8 cellular contexts compared by ENCODE assay signal in genomic region chr3:29683306-29683993, GRCh38.
A peak's percentile ranks its signal among the peaks of the same experiment; 100 is the strongest.
DNase-seq lines count a peak whose midpoint lies in the region; TF ChIP-seq lines count a peak whose summit lies in the region.

No MANE protein-coding gene starts in this region.

- POLR2A ChIA-PET in HEK293 (lab: Yijun Ruan, JAX), result no interaction called here
- POLR2A ChIA-PET in PC-9 (lab: Charles Lee; ENCODE audit: unreplicated experiment), result interaction anchor here (0.6 kb wide), 1 partner anchor 345 kb away, joined by 10 read pairs; no protein-coding TSS in a partner anchor

- DNase-seq in EL (peak; percentile 58), PC-9 (peak in 1 of 2 experiments; percentile 17), left ventricle myocardium inferior (no peak), vagina (ENCODE audit: extremely low spot score in 2 of 2) (no peak), NCI-H146 (lab: John Stamatoyannopoulos, UW) (no peak), H7 (no peak), UCSD-AML1 (lab: John Stamatoyannopoulos, UW; ENCODE audit: unreplicated experiment) (no peak)

- H3K4me1 ChIP-seq in HEK293 (ENCODE audit: control insufficient read depth, insufficient read depth, low read length) (peaks cover 4% of the 10 kb centered on the region; the same call in 1 of the 2 replicates), PC-9 (replicated peaks; ENCODE audit: insufficient read depth) (peaks cover 12% of the 10 kb centered on the region), left ventricle myocardium inferior (peaks cover 39% of the 10 kb centered on the region), vagina (peaks cover 15% of the 10 kb centered on the region)

- H3K27me3 ChIP-seq in PC-9 (ENCODE audit: insufficient read depth, low read depth) (no peaks in the 10 kb centered on the region), left ventricle myocardium inferior (ENCODE audit: low read depth) (no peaks in the 10 kb centered on the region), vagina (no peaks in the 10 kb centered on the region), H7 (ENCODE audit: control insufficient read depth, insufficient read depth, low read length) (no peaks in the 10 kb centered on the region)

- H3K79me2 ChIP-seq in PC-9 (ENCODE audit: low read depth), result no peaks in the 10 kb centered on the region

- no peak for TF ChIP-seq CTCF in HEK293 (tag by site-specific recombination; IDR thresholded peaks at IDR 0.05)
- no peak for TF ChIP-seq CTCF in PC-9 (conservative IDR thresholded peaks at IDR 0.05)
- TF ChIP-seq CTCF in left ventricle myocardium inferior (IDR thresholded peaks at IDR 0.05; ENCODE audit: borderline replicate concordance), result no peak
- no peak for TF ChIP-seq CTCF in vagina (IDR thresholded peaks at IDR 0.05)

- H3K36me3 ChIP-seq in HEK293 (ENCODE audit: control insufficient read depth in 2 of 2, insufficient read depth in 1 of 2, low read length in 2 of 2), result no peaks in the 10 kb centered on the region
- H3K36me3 ChIP-seq in PC-9 (ENCODE audit: low read depth), result no peaks in the 10 kb centered on the region
- no peaks in the 10 kb centered on the region for H3K36me3 ChIP-seq in left ventricle myocardium inferior
- H3K36me3 ChIP-seq in vagina, result no peaks in the 10 kb centered on the region
- no peaks in the 10 kb centered on the region for H3K36me3 ChIP-seq in H7 (replicated peaks; ENCODE audit: control insufficient read depth, insufficient read depth, low read length)

- H3K4me3 ChIP-seq in HEK293 (ENCODE audit: low read depth, low read length) (no peak overlapping the region), PC-9 (no peak overlapping the region), left ventricle myocardium inferior (peak overlapping the region; percentile 31), vagina (no peak overlapping the region), H7 (ENCODE audit: insufficient read depth, low read depth, low read length) (no peak overlapping the region)

- no TSS peak for BruUV-seq in PC-9 (replicated peaks; lab: Mats Ljungman, UMichigan)

- no peaks in the 10 kb centered on the region for H3K9me2 ChIP-seq in PC-9 (ENCODE audit: insufficient read depth)

- H4K20me1 ChIP-seq in PC-9 (ENCODE audit: insufficient read depth), result no peaks in the 10 kb centered on the region

- H3K27ac ChIP-seq in HEK293 (ENCODE audit: extremely low read depth, low read depth, low read length) (no peak overlapping the region), PC-9 (peak overlapping the region; percentile 64), left ventricle myocardium inferior (replicated peaks) (peak overlapping the region; percentile 89), vagina (peak overlapping the region; percentile 9)

- intact Hi-C loops in PC-9 (cut with micrococcal nuclease; ENCODE audit: unreplicated experiment) (no loop called here), left ventricle myocardium inferior (cut with micrococcal nuclease) (no loop called here), vagina (cut with DNase I) (no loop called here)

- CTCF ChIA-PET in HEK293 (lab: Yijun Ruan, JAX) (no interaction called here), PC-9 (lab: Charles Lee) (interaction anchor here (0.6 kb wide), 1 partner anchor 68 kb away, joined by 3 read pairs; no protein-coding TSS in a partner anchor)

- TF ChIP-seq POLR2A in vagina (IDR thresholded peaks at IDR 0.05), result no peak

- H3K9me3 ChIP-seq in HEK293 (ENCODE audit: control insufficient read depth, insufficient read depth, low read depth, low read length) (no peaks in the 10 kb centered on the region), PC-9 (ENCODE audit: insufficient read depth, low read depth) (no peaks in the 10 kb centered on the region), left ventricle myocardium inferior (replicated peaks) (peaks cover 12% of the 10 kb centered on the region), vagina (no peaks in the 10 kb centered on the region)

- no peaks in the 10 kb centered on the region for H3F3A ChIP-seq in PC-9 (ENCODE audit: insufficient read depth, low read depth)

- H2AFZ ChIP-seq in PC-9, result peak overlapping the region; percentile 76

- peak overlapping the region; percentile 27; the same call in 1 of the 2 replicates for H3K4me2 ChIP-seq in PC-9

TF ChIP-seq in HEK293, 187 proteins besides CTCF, POLR2A, EP300 and RAD21:
- TF ChIP-seq TRIM28 (IDR thresholded peaks at IDR 0.05; ENCODE audit: borderline replicate concordance, low read length) (peak; percentile 60), ZNF223 (tag by site-specific recombination; IDR thresholded peaks at IDR 0.05) (no peak), PRDM4 (tag by site-specific recombination; IDR thresholded peaks at IDR 0.05) (no peak), YY1 (tag by site-specific recombination; IDR thresholded peaks at IDR 0.05) (no peak), ZNF530 (tag by site-specific recombination; IDR thresholded peaks at IDR 0.05; ENCODE audit: low read depth) (no peak), TCF7L2 (IDR thresholded peaks at IDR 0.05; ENCODE audit: borderline replicate concordance, low read depth, low read length) (peak; percentile 72), ZNF211 (tag by site-specific recombination; IDR thresholded peaks at IDR 0.05; ENCODE audit: low read depth) (no peak), ZNF341 (tag by site-specific recombination; IDR thresholded peaks at IDR 0.05; ENCODE audit: low read depth) (no peak), ZXDB (tag by site-specific recombination; IDR thresholded peaks at IDR 0.05) (peak; percentile 37; the same call in 1 of the 2 replicates)
